21 cellular contexts compared by ENCODE assay signal in genomic region chr1:49171941-49172593, GRCh38.
DNase-seq lines count a peak whose midpoint lies in the region; FAIRE-seq and TF ChIP-seq lines count a peak whose summit lies in the region.
"Had no signal": no experiment of that assay in that cellular context is flagged by ENCODE, and none has a peak within 500 bp of the region (broad histone marks: within the 10 kb centered on the region; RNA-seq: fewer than 3 reads in every experiment).

No MANE protein-coding gene starts in this region.

- 93% methylated on average over 2 of the region's 2 CpGs for WGBS in mammary epithelial cell (ENCODE audit: low coverage, missing lambda C conversion rate)
- WGBS in esophagus muscularis mucosa: 73% methylated on average over 2 of the region's 2 CpGs

- in situ Hi-C loops in mammary epithelial cell (cut with MboI; ENCODE audit: low sequenced_read_pairs in 2 of 2): no loop called here

- H3K27ac ChIP-seq in mammary epithelial cell (ENCODE audit: insufficient read depth, low read depth, low read length): no peak overlapping the region
- no peak overlapping the region for H3K27ac ChIP-seq in breast epithelium
- no peak overlapping the region for H3K27ac ChIP-seq in esophagus muscularis mucosa (replicated peaks in 1 of 4)
- H3K27ac ChIP-seq: C4-2B had no signal

- H3K4me2 ChIP-seq in mammary epithelial cell (ENCODE audit: insufficient read depth, low read depth, low read length): no peak overlapping the region

- TF ChIP-seq POLR2A in breast epithelium (IDR thresholded peaks at IDR 0.05) (no peak), esophagus muscularis mucosa (IDR thresholded peaks at IDR 0.05; ENCODE audit: low read depth) (no peak)

- no TSS peak for BruUV-seq in mammary epithelial cell (replicated peaks; lab: Mats Ljungman, UMichigan)

- no peaks in the 10 kb centered on the region for H3K79me2 ChIP-seq in mammary epithelial cell (ENCODE audit: insufficient read depth, low read length)

- TF ChIP-seq CTCF in mammary epithelial cell (conservative IDR thresholded peaks at IDR 0.05 in 1 of 2, IDR thresholded peaks at IDR 0.05 in 1 of 2; ENCODE audit: extremely low read depth in 1 of 2, insufficient read depth in 1 of 2, low read depth in 1 of 2, low read length in 2 of 2) (no peak), breast epithelium (IDR thresholded peaks at IDR 0.05) (no peak), bronchial epithelial cell (IDR thresholded peaks at IDR 0.05; ENCODE audit: insufficient read depth, low read length, severe bottlenecking) (no peak), esophagus muscularis mucosa (IDR thresholded peaks at IDR 0.05) (no peak)

- dilution Hi-C loops in mammary epithelial cell (cut with HindIII; ENCODE audit: low sequenced_read_pairs): no loop called here

- H2AFZ ChIP-seq in mammary epithelial cell (ENCODE audit: low read depth, low read length): no peak overlapping the region

- intact Hi-C loops in mammary epithelial cell (cut with micrococcal nuclease): no loop called here
- intact Hi-C loops in breast epithelium (cut with DNase I; ENCODE audit: low total_unique reads): no loop called here
- intact Hi-C loops in esophagus muscularis mucosa (cut with DNase I): no loop called here

- no peaks in the 10 kb centered on the region for H3K9me3 ChIP-seq in mammary epithelial cell (replicated peaks; ENCODE audit: insufficient read depth, low read length)
- no peaks in the 10 kb centered on the region for H3K9me3 ChIP-seq in breast epithelium
- H3K9me3 ChIP-seq in esophagus muscularis mucosa: no peaks in the 10 kb centered on the region
- H3K9me3 ChIP-seq: BE2C had no signal

- H3K27me3 ChIP-seq in mammary epithelial cell (ENCODE audit: insufficient read depth, low read length): no peaks in the 10 kb centered on the region
- H3K27me3 ChIP-seq in breast epithelium: no peaks in the 10 kb centered on the region
- H3K27me3 ChIP-seq in bronchial epithelial cell (ENCODE audit: control insufficient read depth, insufficient read depth, low read length): no peaks in the 10 kb centered on the region
- no peaks in the 10 kb centered on the region for H3K27me3 ChIP-seq in esophagus muscularis mucosa
- H3K27me3 ChIP-seq: BE2C had no signal

- CTCF ChIA-PET in mammary epithelial cell (lab: Charles Lee; ENCODE audit: low non-redundant PET): no interaction called here

- DNase-seq in mammary epithelial cell: peak; percentile 35
- DNase-seq in breast epithelium (ENCODE audit: low spot score in 2 of 2): no peak
- DNase-seq in bronchial epithelial cell (ENCODE audit: low read depth): peak; percentile 21
- DNase-seq in inferior parietal cortex (ENCODE audit: extremely low spot score): peak; percentile 47
- DNase-seq in superior temporal gyrus (ENCODE audit: extremely low spot score): peak; percentile 66
- DNase-seq in activated T-cell treated with anti-CD3 and anti-CD28 coated beads, Interleukin-2, amount 50 U/mL, for 48 hours: no peak
- DNase-seq in DMS53 treated with DMSO at 0.1 percent for 48 hours (lab: John Stamatoyannopoulos, UW; ENCODE audit: unreplicated experiment): no peak
- no peak for DNase-seq in esophagus muscularis mucosa (ENCODE audit: extremely low spot score)
- DNase-seq: ACHN; BE2C; CD8-positive, alpha-beta T cell; COR-L47; DMS153; DND-41; GDM1; GOT3; H9 had no signal

- no peaks in the 10 kb centered on the region for H3K36me3 ChIP-seq in mammary epithelial cell (ENCODE audit: insufficient read depth, low read length)
- no peaks in the 10 kb centered on the region for H3K36me3 ChIP-seq in breast epithelium
- H3K36me3 ChIP-seq in bronchial epithelial cell (ENCODE audit: control insufficient read depth, insufficient read depth, low read length): no peaks in the 10 kb centered on the region
- H3K36me3 ChIP-seq in esophagus muscularis mucosa: no peaks in the 10 kb centered on the region
- H3K36me3 ChIP-seq: BE2C had no signal

- H3K4me1 ChIP-seq in mammary epithelial cell (ENCODE audit: insufficient read depth, low read length) (peaks cover 18% of the 10 kb centered on the region), breast epithelium (no peaks in the 10 kb centered on the region), esophagus muscularis mucosa (no peaks in the 10 kb centered on the region)
- H3K4me1 ChIP-seq: BE2C had no signal

- H3K4me3 ChIP-seq in mammary epithelial cell (replicated peaks in 1 of 3; ENCODE audit: insufficient read depth in 1 of 3, low read depth in 2 of 3, low read length in 3 of 3): no peak overlapping the region
- no peak overlapping the region for H3K4me3 ChIP-seq in breast epithelium
- H3K4me3 ChIP-seq in bronchial epithelial cell (ENCODE audit: low read depth, low read length): no peak overlapping the region
- H3K4me3 ChIP-seq in esophagus muscularis mucosa: no peak overlapping the region

- H3K9ac ChIP-seq in mammary epithelial cell (ENCODE audit: insufficient read depth, low read length): no peak overlapping the region

- H4K20me1 ChIP-seq in mammary epithelial cell (ENCODE audit: insufficient read depth, low read length): no peaks in the 10 kb centered on the region

- no peak for TF ChIP-seq EP300 in esophagus muscularis mucosa (IDR thresholded peaks at IDR 0.05)

- no peak for FAIRE-seq in bronchial epithelial cell (lab: Jason Lieb, UNC)
- FAIRE-seq: D721Med, GM12892, GM19239 had no signal

Comparison
In these comparisons a context has a peak if more than half of its experiments do, and no peak if none do; other contexts are left out.
1. DNase-seq: peak in mammary epithelial cell (single experiment), bronchial epithelial cell (single experiment), inferior parietal cortex (single experiment) and superior temporal gyrus (single experiment); none in breast epithelium (0 of 2), activated T-cell treated with anti-CD3 and anti-CD28 coated beads, Interleukin-2, amount 50 U/mL, for 48 hours (0 of 2), DMS53 treated with DMSO at 0.1 percent for 48 hours (single experiment) and esophagus muscularis mucosa (single experiment).